In the genomic region with DNA sequence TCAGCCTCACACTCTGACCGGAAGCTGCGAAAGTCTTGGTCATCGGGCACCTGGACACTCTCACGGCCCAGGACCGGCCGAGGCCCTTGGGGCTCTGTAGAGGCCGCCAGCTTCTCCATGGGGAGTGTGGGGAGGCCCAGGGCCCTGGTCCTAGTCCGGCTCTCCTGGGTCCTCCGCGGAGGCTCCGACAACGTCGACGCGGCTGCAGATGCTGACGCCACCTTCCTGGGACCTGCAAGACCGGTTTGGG, we compare ENCODE assay signal across 8 cellular contexts. TPM values are rescaled to one million over a fixed set of nuclear protein-coding genes. Genes with fewer than 3 reads are reported as not detected.
DNase-seq lines count a peak whose midpoint lies in the region; ATAC-seq, FAIRE-seq and TF ChIP-seq lines count a peak whose summit lies in the region.

No MANE protein-coding gene starts in this region.

- no peaks in the 10 kb centered on the region for H3K36me3 Mint-ChIP-seq in T-helper 2 cell treated with Interferon-gamma antibody and Interleukin-4, amounts not matched to agents 5 μg/mL and 100 μg/mL, for 36 hours (ENCODE audit: low read depth)
- no peaks in the 10 kb centered on the region for H3K36me3 Mint-ChIP-seq in activated T-helper 2 cell treated with anti-CD3 and anti-CD28 coated beads, Interferon-gamma antibody, Interleukin-2, Interleukin-4, amounts not matched to agents 10 μg/mL and 5 μg/mL and 100 μg/mL, durations not matched to agents 14 hours and 24 hours and 36 hours (ENCODE audit: low read depth)

- H3K27ac ChIP-seq in kidney (ENCODE audit: low read depth in 2 of 2, low read length in 2 of 2) (peak overlapping the region; percentile 61 to 71), thoracic aorta (no peak overlapping the region)

- H3K4me1 Mint-ChIP-seq in T-helper 2 cell treated with Interferon-gamma antibody and Interleukin-4, amounts not matched to agents 5 μg/mL and 100 μg/mL, for 36 hours (ENCODE audit: low read depth), result peaks cover 18% of the 10 kb centered on the region
- peaks cover 8% of the 10 kb centered on the region for H3K4me1 Mint-ChIP-seq in activated T-helper 2 cell treated with anti-CD3 and anti-CD28 coated beads, Interferon-gamma antibody, Interleukin-2, Interleukin-4, amounts not matched to agents 10 μg/mL and 5 μg/mL and 100 μg/mL, durations not matched to agents 14 hours and 24 hours and 36 hours (ENCODE audit: low read depth)

- peak overlapping the region; percentile 60 to 71 for H3K4me3 ChIP-seq in kidney (ENCODE audit: low read length in 2 of 2)
- peak overlapping the region; percentile 85 for H3K4me3 ChIP-seq in thoracic aorta

- no peaks in the 10 kb centered on the region for H3K9me3 Mint-ChIP-seq in T-helper 2 cell treated with Interferon-gamma antibody and Interleukin-4, amounts not matched to agents 5 μg/mL and 100 μg/mL, for 36 hours
- no peaks in the 10 kb centered on the region for H3K9me3 Mint-ChIP-seq in activated T-helper 2 cell treated with anti-CD3 and anti-CD28 coated beads, Interferon-gamma antibody, Interleukin-2, Interleukin-4, amounts not matched to agents 10 μg/mL and 5 μg/mL and 100 μg/mL, durations not matched to agents 14 hours and 24 hours and 36 hours

- H3K27me3 ChIP-seq in thoracic aorta (replicated peaks; ENCODE audit: insufficient read depth), result no peaks in the 10 kb centered on the region

- no peak for DNase-seq in T-helper 2 cell treated with Interferon-gamma antibody and Interleukin-4, amounts not matched to agents 5 μg/mL and 100 μg/mL, for 36 hours (ENCODE audit: low spot score)
- DNase-seq in T-helper 2 cell (no peak), kidney (no peak), thoracic aorta (ENCODE audit: low spot score) (no peak), NCI-H2171 treated with DMSO at 0.1 percent for 48 hours (lab: John Stamatoyannopoulos, UW) (no peak), HPDE6-E6E7 (ENCODE audit: extremely low spot score) (no peak)
- DNase-seq in activated T-helper 2 cell treated with anti-CD3 and anti-CD28 coated beads, Interferon-gamma antibody, Interleukin-2, Interleukin-4, amounts not matched to agents 10 μg/mL and 5 μg/mL and 100 μg/mL, durations not matched to agents 14 hours and 24 hours and 36 hours (ENCODE audit: low spot score), result no peak

- H3K27me3 Mint-ChIP-seq in T-helper 2 cell treated with Interferon-gamma antibody and Interleukin-4, amounts not matched to agents 5 μg/mL and 100 μg/mL, for 36 hours (ENCODE audit: low read depth), result peaks cover 7% of the 10 kb centered on the region
- H3K27me3 Mint-ChIP-seq in activated T-helper 2 cell treated with anti-CD3 and anti-CD28 coated beads, Interferon-gamma antibody, Interleukin-2, Interleukin-4, amounts not matched to agents 10 μg/mL and 5 μg/mL and 100 μg/mL, durations not matched to agents 14 hours and 24 hours and 36 hours (ENCODE audit: low read depth), result peaks cover 6% of the 10 kb centered on the region

- intact Hi-C loops in activated T-helper 2 cell treated with anti-CD3 and anti-CD28 coated beads, Interferon-gamma antibody, Interleukin-2, Interleukin-4, amounts not matched to agents 10 μg/mL and 5 μg/mL and 100 μg/mL, durations not matched to agents 14 hours and 24 hours and 36 hours (cut with micrococcal nuclease), result no loop called here
- intact Hi-C loops in kidney (cut with DNase I), result loop anchor here (10.0 kb wide), 1 partner anchor 46 kb away; no protein-coding TSS in a partner anchor

- peaks cover 19 to 55% of the 10 kb centered on the region in 2 donors for H3K4me1 ChIP-seq in kidney (ENCODE audit: control insufficient read depth in 1 of 2, insufficient read depth in 1 of 2, low read depth in 1 of 2, low read length in 2 of 2)
- peaks cover 9 to 40% of the 10 kb centered on the region in 2 donors for H3K4me1 ChIP-seq in thoracic aorta (ENCODE audit: control insufficient read depth in 1 of 2, low read depth in 2 of 2)

- H3K9me3 ChIP-seq in kidney (ENCODE audit: control insufficient read depth in 1 of 2, low read length in 2 of 2) (no peaks in the 10 kb centered on the region), thoracic aorta (no peaks in the 10 kb centered on the region)

- peak overlapping the region; percentile 35 to 72 for H3K9ac ChIP-seq in kidney (ENCODE audit: low read length in 2 of 2)

- H3K27ac Mint-ChIP-seq in T-helper 2 cell treated with Interferon-gamma antibody and Interleukin-4, amounts not matched to agents 5 μg/mL and 100 μg/mL, for 36 hours, result no peak overlapping the region
- no peak overlapping the region for H3K27ac Mint-ChIP-seq in activated T-helper 2 cell treated with anti-CD3 and anti-CD28 coated beads, Interferon-gamma antibody, Interleukin-2, Interleukin-4, amounts not matched to agents 10 μg/mL and 5 μg/mL and 100 μg/mL, durations not matched to agents 14 hours and 24 hours and 36 hours

- FAIRE-seq in kidney (lab: Jason Lieb, UNC), result no peak

- TF ChIP-seq CTCF in kidney (IDR thresholded peaks at IDR 0.05; ENCODE audit: borderline replicate concordance, extremely low read depth, insufficient read depth), result no peak
- no peak for TF ChIP-seq CTCF in thoracic aorta (IDR thresholded peaks at IDR 0.05)

- peak overlapping the region; percentile 68 for H3K4me3 Mint-ChIP-seq in T-helper 2 cell treated with Interferon-gamma antibody and Interleukin-4, amounts not matched to agents 5 μg/mL and 100 μg/mL, for 36 hours
- peak overlapping the region; percentile 69 for H3K4me3 Mint-ChIP-seq in activated T-helper 2 cell treated with anti-CD3 and anti-CD28 coated beads, Interferon-gamma antibody, Interleukin-2, Interleukin-4, amounts not matched to agents 10 μg/mL and 5 μg/mL and 100 μg/mL, durations not matched to agents 14 hours and 24 hours and 36 hours (ENCODE audit: low read depth)

- no peaks in the 10 kb centered on the region for H3K36me3 ChIP-seq in kidney (ENCODE audit: control insufficient read depth in 1 of 2, insufficient read depth in 2 of 2, low read length in 2 of 2)
- no peaks in the 10 kb centered on the region for H3K36me3 ChIP-seq in thoracic aorta

- ATAC-seq in thoracic aorta (ENCODE audit: insufficient number of reproducible peaks, low FRiP score, low read depth), result no peak
- ATAC-seq in GM19463 (IDR thresholded peaks at IDR 0.05; ENCODE audit: unreplicated experiment), result no peak

RNA-seq across cellular contexts. Expression of gene STARD10, which starts 12.9 kb away (rescaled TPM):
- total RNA-seq in activated T-helper 2 cell treated with anti-CD3 and anti-CD28 coated beads, Interferon-gamma antibody, Interleukin-2, Interleukin-4, amounts not matched to agents 10 μg/mL and 5 μg/mL and 100 μg/mL, durations not matched to agents 14 hours and 24 hours and 36 hours, result 10.7 and 16.0 TPM in 2 replicates
- 40.7 TPM for total RNA-seq in kidney
- polyA plus RNA-seq in kidney (ENCODE audit: insufficient read depth, low read depth, low replicate concordance), result 127 TPM
- 10 to 100 TPM; 24.3 to 57.3 TPM for total RNA-seq in thoracic aorta

RNA-seq across cellular contexts. Expression of gene ARAP1, which starts 28.8 kb away (rescaled TPM):
- total RNA-seq in activated T-helper 2 cell treated with anti-CD3 and anti-CD28 coated beads, Interferon-gamma antibody, Interleukin-2, Interleukin-4, amounts not matched to agents 10 μg/mL and 5 μg/mL and 100 μg/mL, durations not matched to agents 14 hours and 24 hours and 36 hours, result 95.2 and 96.2 TPM in 2 replicates
- total RNA-seq in kidney (80.8 TPM), thoracic aorta (100 to 1,000 TPM in 1 of 2 donors, 10 to 100 TPM in 1; 76.5 to 103 TPM)
- 58.2 TPM for polyA plus RNA-seq in kidney (ENCODE audit: insufficient read depth, low read depth, low replicate concordance)

RNA-seq across cellular contexts. Expression of gene ATG16L2, which starts 33.2 kb away (rescaled TPM):
- 86.8 and 87.1 TPM in 2 replicates for total RNA-seq in activated T-helper 2 cell treated with anti-CD3 and anti-CD28 coated beads, Interferon-gamma antibody, Interleukin-2, Interleukin-4, amounts not matched to agents 10 μg/mL and 5 μg/mL and 100 μg/mL, durations not matched to agents 14 hours and 24 hours and 36 hours
- total RNA-seq in kidney, result 38.6 TPM
- polyA plus RNA-seq in kidney (ENCODE audit: insufficient read depth, low read depth, low replicate concordance), result 16.1 TPM
- 10 to 100 TPM; 36.0 to 65.5 TPM for total RNA-seq in thoracic aorta

Comparison
In these comparisons a context has a peak if more than half of its experiments do, and no peak if none do; other contexts are left out.
1. H3K27ac ChIP-seq: peak in kidney (2 of 2); none in thoracic aorta (0 of 2).